Comparison of ENCODE assay signal across 25 cellular contexts in the genomic region with DNA sequence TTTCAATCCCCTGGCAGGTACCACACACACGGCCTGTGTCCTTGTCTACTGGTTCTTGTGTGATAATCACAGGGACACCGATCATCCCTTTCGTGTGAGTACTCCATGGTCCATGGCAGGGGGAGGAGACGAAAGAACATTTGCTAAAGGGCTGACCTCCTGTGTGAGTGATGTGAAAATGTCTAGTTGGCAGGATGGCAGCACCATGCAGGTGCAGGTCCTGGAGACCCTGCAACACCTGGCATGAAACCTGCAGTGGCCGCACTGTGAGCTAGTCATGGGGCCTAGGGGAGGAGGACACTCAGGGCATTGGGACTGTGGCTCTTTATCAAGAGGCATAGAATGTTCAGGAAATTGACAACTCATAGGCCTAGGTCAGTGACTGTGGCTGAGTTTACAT. TPM values are rescaled to one million over a fixed set of nuclear protein-coding genes. Genes with fewer than 3 reads are reported as not detected.
"Had no signal": no experiment of that assay in that cellular context is flagged by ENCODE, and none has a peak within 500 bp of the region (broad histone marks: within the 10 kb centered on the region; RNA-seq: fewer than 3 reads in every experiment).

No MANE protein-coding gene starts in this region.

- H3K9ac ChIP-seq: SK-N-SH had no signal

- H3K9me3 ChIP-seq: SK-N-SH had no signal

- ATAC-seq: T-cell had no signal

- H3K27ac ChIP-seq: RWPE1 had no signal

- H3K4me2 ChIP-seq: SK-N-SH had no signal

- DNase-seq: Kasumi-1, KG1, MV-4-11, NCI-H1048, NCI-H1105, NCI-H1417 treated with DMSO at 0.1 percent for 48 hours, NCI-H146, NCI-H1694 treated with DMSO at 0.1 percent for 48 hours, NCI-H1930, NCI-H2081, NCI-H2107, NCI-H2227 treated with DMSO at 0.1 percent for 48 hours, NCI-H446, NCI-H510A, NCI-H524 treated with DMSO at 0.1 percent for 48 hours, NCI-H69, NCI-H774, SHP77, SK-N-SH, SW 1271, T-cell had no signal

RNA-seq across cellular contexts. Expression of a gene that starts 22.9 kb away (rescaled TPM):
- total RNA-seq: HT-29, M059J, SK-MEL-5 had no signal
- polyA plus RNA-seq: SK-N-SH had no signal

RNA-seq across cellular contexts. Expression of a gene that starts 25.7 kb away (rescaled TPM):
- total RNA-seq: HT-29, M059J, SK-MEL-5, T-cell had no signal
- polyA plus RNA-seq: SK-N-SH had no signal

RNA-seq across cellular contexts. Expression of a gene that starts 56.4 kb away (rescaled TPM):
- total RNA-seq: HT-29, M059J, SK-MEL-5 had no signal
- polyA plus RNA-seq: SK-N-SH had no signal
